ENCODE assay signal across 8 cellular contexts in genomic region chr1:149849947-149850360, GRCh38. TPM values are rescaled to one million over a fixed set of nuclear protein-coding genes. Genes with fewer than 3 reads are reported as not detected.
DNase-seq lines count a peak whose midpoint lies in the region; ATAC-seq and TF ChIP-seq lines count a peak whose summit lies in the region.

No MANE protein-coding gene starts in this region.

- peaks cover 14% of the 10 kb centered on the region for H3K36me3 Mint-ChIP-seq in type B pancreatic cell

- ATAC-seq in GM19351 (IDR thresholded peaks at IDR 0.05; ENCODE audit: unreplicated experiment): no peak
- ATAC-seq in HG02798 (IDR thresholded peaks at IDR 0.05; ENCODE audit: poor library complexity, unreplicated experiment): no peak

- TF ChIP-seq CTCF in C4-2B (conservative IDR thresholded peaks at IDR 0.05) (no peak), brain microvascular endothelial cell (IDR thresholded peaks at IDR 0.05; ENCODE audit: low read depth, low read length, missing control alignments) (no peak), type B pancreatic cell (conservative IDR thresholded peaks at IDR 0.05) (no peak), GM10248 (IDR thresholded peaks at IDR 0.05; ENCODE audit: control extremely low read depth, extremely low read depth, low read depth, missing control alignments) (no peak)

- peak; percentile 2 for DNase-seq in LHCN-M2 (ENCODE audit: low read depth)
- DNase-seq in brain microvascular endothelial cell: no peak
- DNase-seq in lung microvascular endothelial cell (ENCODE audit: low read depth in 2 of 2): peak; percentile 12 to 29
- DNase-seq in type B pancreatic cell (ENCODE audit: extremely low spot score, unreplicated experiment): no peak
- no peak for DNase-seq in GM10248 (ENCODE audit: extremely low spot score)

- H3K4me3 ChIP-seq in brain microvascular endothelial cell (ENCODE audit: low read depth, low read length): peak overlapping the region; percentile 52

- H3K27me3 Mint-ChIP-seq in type B pancreatic cell: no peaks in the 10 kb centered on the region

- H3K4me1 Mint-ChIP-seq in type B pancreatic cell (ENCODE audit: unreplicated experiment): peaks cover 37% of the 10 kb centered on the region

- no peaks in the 10 kb centered on the region for H3K9me3 Mint-ChIP-seq in type B pancreatic cell

- POLR2A ChIA-PET in GM10248 (lab: Yijun Ruan, JAX): no interaction called here

- H3K4me3 Mint-ChIP-seq in type B pancreatic cell: peak overlapping the region; percentile 88

- in situ Hi-C loops in brain microvascular endothelial cell (cut with HindIII; ENCODE audit: low pct_ligation_motif_present, low sequenced_read_pairs): no loop called here

- H3K27ac Mint-ChIP-seq in type B pancreatic cell: peak overlapping the region; percentile 81

- no peaks in the 10 kb centered on the region for H3K27me3 ChIP-seq in brain microvascular endothelial cell (replicated peaks)

- H3K27ac ChIP-seq in C4-2B (peak overlapping the region; percentile 96), brain microvascular endothelial cell (peak overlapping the region; percentile 54)

- no peaks in the 10 kb centered on the region for H3K36me3 ChIP-seq in brain microvascular endothelial cell (replicated peaks)

- CTCF ChIA-PET in GM10248 (lab: Yijun Ruan, JAX): no interaction called here

RNA-seq across cellular contexts. Expression of gene BOLA1, which starts 49.4 kb away (rescaled TPM):
- total RNA-seq in LHCN-M2 (2014; rRNA removed): 14.4 and 18.5 TPM in 2 replicates
- 14.1 TPM for polyA plus RNA-seq in LHCN-M2 (2012)
- total RNA-seq in lung microvascular endothelial cell: 5.4 and 7.5 TPM in 2 replicates
- 15.6 and 20.1 TPM in 2 replicates for total RNA-seq in type B pancreatic cell (ENCODE audit: low replicate concordance)

Comparison
In these comparisons a context has a peak if more than half of its experiments do, and no peak if none do; other contexts are left out.
1. DNase-seq: peak in LHCN-M2 (single experiment) and lung microvascular endothelial cell (2 of 2); none in brain microvascular endothelial cell (single experiment), type B pancreatic cell (single experiment) and GM10248 (single experiment).